Comparison of ENCODE assay signal across 26 cellular contexts in genomic region chr7:134993877-134994456, GRCh38. TPM values are rescaled to one million over a fixed set of nuclear protein-coding genes. Genes with fewer than 3 reads are reported as not detected.
DNase-seq lines count a peak whose midpoint lies in the region; ATAC-seq and TF ChIP-seq lines count a peak whose summit lies in the region.
"Had no signal": no experiment of that assay in that cellular context is flagged by ENCODE, and none has a peak within 500 bp of the region (broad histone marks: within the 10 kb centered on the region; RNA-seq: fewer than 3 reads in every experiment).

No MANE protein-coding gene starts in this region.

- H3K36me3 Mint-ChIP-seq in activated CD8-positive, alpha-beta T cell treated with anti-CD3 and anti-CD28 coated beads for 36 hours (ENCODE audit: low read depth), result peaks cover 49% of the 10 kb centered on the region
- peaks cover 46% of the 10 kb centered on the region for H3K36me3 Mint-ChIP-seq in activated CD8-positive, alpha-beta T cell treated with anti-CD3 and anti-CD28 coated beads, Interleukin-2, amount 10 ng/mL, durations not matched to agents 7 days and 5 days (ENCODE audit: low read depth)
- H3K36me3 Mint-ChIP-seq in activated naive CD8-positive, alpha-beta T cell treated with anti-CD3 and anti-CD28 coated beads, Interleukin-2, amount 10 ng/mL, durations not matched to agents 7 days and 5 days, result peaks cover 20% of the 10 kb centered on the region
- peaks cover 45% of the 10 kb centered on the region for H3K36me3 Mint-ChIP-seq in type B pancreatic cell

- no peaks in the 10 kb centered on the region for H3K9me3 ChIP-seq in muscle layer of duodenum (ENCODE audit: control insufficient read depth in 1 of 2, low read length in 2 of 2)
- H3K9me3 ChIP-seq: heart left ventricle, thyroid gland had no signal

- no peak for ATAC-seq in activated CD8-positive, alpha-beta T cell treated with anti-CD3 and anti-CD28 coated beads for 36 hours
- no peak for ATAC-seq in activated CD8-positive, alpha-beta T cell treated with anti-CD3 and anti-CD28 coated beads, Interleukin-2, amount 10 ng/mL, durations not matched to agents 7 days and 5 days
- ATAC-seq in activated naive CD8-positive, alpha-beta T cell treated with anti-CD3 and anti-CD28 coated beads, Interleukin-2, amount 10 ng/mL, durations not matched to agents 7 days and 5 days (ENCODE audit: low read depth), result no peak
- ATAC-seq in GM19467 (IDR thresholded peaks at IDR 0.05; ENCODE audit: unreplicated experiment), result no peak
- ATAC-seq: heart left ventricle had no signal

- intact Hi-C loops in activated CD8-positive, alpha-beta T cell treated with anti-CD3 and anti-CD28 coated beads for 36 hours (cut with micrococcal nuclease), result no loop called here

- no peak overlapping the region for H3K4me3 ChIP-seq in muscle layer of duodenum (ENCODE audit: low read depth in 1 of 2, low read length in 2 of 2)
- H3K4me3 ChIP-seq: heart left ventricle, skin epidermis, thyroid gland had no signal

- no peaks in the 10 kb centered on the region for H3K9me3 Mint-ChIP-seq in activated CD8-positive, alpha-beta T cell treated with anti-CD3 and anti-CD28 coated beads for 36 hours
- H3K9me3 Mint-ChIP-seq in activated CD8-positive, alpha-beta T cell treated with anti-CD3 and anti-CD28 coated beads, Interleukin-2, amount 10 ng/mL, durations not matched to agents 7 days and 5 days (ENCODE audit: insufficient read depth), result no peaks in the 10 kb centered on the region
- no peaks in the 10 kb centered on the region for H3K9me3 Mint-ChIP-seq in activated naive CD8-positive, alpha-beta T cell treated with anti-CD3 and anti-CD28 coated beads, Interleukin-2, amount 10 ng/mL, durations not matched to agents 7 days and 5 days
- no peaks in the 10 kb centered on the region for H3K9me3 Mint-ChIP-seq in type B pancreatic cell

- H3K4me1 Mint-ChIP-seq in activated CD8-positive, alpha-beta T cell treated with anti-CD3 and anti-CD28 coated beads for 36 hours (ENCODE audit: low read depth), result peaks cover 82% of the 10 kb centered on the region
- peaks cover 61% of the 10 kb centered on the region for H3K4me1 Mint-ChIP-seq in activated CD8-positive, alpha-beta T cell treated with anti-CD3 and anti-CD28 coated beads, Interleukin-2, amount 10 ng/mL, durations not matched to agents 7 days and 5 days (ENCODE audit: low read depth)
- peaks cover 50% of the 10 kb centered on the region for H3K4me1 Mint-ChIP-seq in activated naive CD8-positive, alpha-beta T cell treated with anti-CD3 and anti-CD28 coated beads, Interleukin-2, amount 10 ng/mL, durations not matched to agents 7 days and 5 days
- peaks cover 40% of the 10 kb centered on the region for H3K4me1 Mint-ChIP-seq in type B pancreatic cell (ENCODE audit: unreplicated experiment)

- no peaks in the 10 kb centered on the region for H3K27me3 ChIP-seq in muscle layer of duodenum (ENCODE audit: low read depth, low read length)
- H3K27me3 ChIP-seq: heart left ventricle, thyroid gland had no signal

- CTCF ChIA-PET in activated CD8-positive, alpha-beta T cell treated with anti-CD3 and anti-CD28 coated beads for 36 hours (lab: Charles Lee), result interaction anchor here (1.0 kb wide), 1 partner anchor 12 kb away, joined by 3 read pairs; no protein-coding TSS in a partner anchor
- CTCF ChIA-PET in activated CD8-positive, alpha-beta T cell treated with anti-CD3 and anti-CD28 coated beads, Interleukin-2, amount 10 ng/mL, durations not matched to agents 7 days and 5 days (lab: Charles Lee), result interaction anchor here (1.4 to 2.1 kb wide), 3 partner anchors 12 to 177 kb away, joined by 3 to 10 read pairs (median 6); partner anchors contain the start of gene CYREN

- no peak for DNase-seq in activated CD8-positive, alpha-beta T cell treated with anti-CD3 and anti-CD28 coated beads for 36 hours
- no peak for DNase-seq in activated CD8-positive, alpha-beta T cell treated with anti-CD3 and anti-CD28 coated beads, Interleukin-2, amount 10 ng/mL, durations not matched to agents 7 days and 5 days
- no peak for DNase-seq in activated naive CD8-positive, alpha-beta T cell treated with anti-CD3 and anti-CD28 coated beads, Interleukin-2, amount 10 ng/mL, durations not matched to agents 7 days and 5 days
- DNase-seq in type B pancreatic cell (ENCODE audit: extremely low spot score, unreplicated experiment) (no peak), NCI-H345 treated with DMSO at 0.1 percent for 48 hours (lab: John Stamatoyannopoulos, UW; ENCODE audit: unreplicated experiment) (no peak), DMS153 treated with DMSO at 0.1 percent for 48 hours (lab: John Stamatoyannopoulos, UW; ENCODE audit: unreplicated experiment) (no peak)
- DNase-seq: 8988T; activated gamma-delta T cell; aorta; central memory CD4-positive, alpha-beta T cell; DMS79; GOT3; heart left ventricle; KG1; MV-4-11; NCI-H1694; NCI-H524; NK-92 treated with Interleukin-12 subunit alpha and Interleukin-12 subunit beta, amount 100 ng/mL, for 24 hours; nucleus accumbens; SHP77 treated with DMSO at 0.1 percent for 48 hours; stimulated activated CD4-positive, alpha-beta T cell treated with anti-CD3 and anti-CD28 coated beads, Interleukin-1b, Interleukin-23, amount 100 ng/mL, for 48 hours; T-helper 9 cell; thyroid gland had no signal

- peak overlapping the region; percentile 71 for H3K27ac Mint-ChIP-seq in activated CD8-positive, alpha-beta T cell treated with anti-CD3 and anti-CD28 coated beads for 36 hours
- H3K27ac Mint-ChIP-seq in activated CD8-positive, alpha-beta T cell treated with anti-CD3 and anti-CD28 coated beads, Interleukin-2, amount 10 ng/mL, durations not matched to agents 7 days and 5 days, result no peak overlapping the region
- peak overlapping the region; percentile 30 for H3K27ac Mint-ChIP-seq in activated naive CD8-positive, alpha-beta T cell treated with anti-CD3 and anti-CD28 coated beads, Interleukin-2, amount 10 ng/mL, durations not matched to agents 7 days and 5 days
- H3K27ac Mint-ChIP-seq in type B pancreatic cell, result no peak overlapping the region

- TF ChIP-seq CTCF in activated CD8-positive, alpha-beta T cell treated with anti-CD3 and anti-CD28 coated beads for 36 hours (IDR thresholded peaks at IDR 0.05), result no peak
- TF ChIP-seq CTCF in type B pancreatic cell (conservative IDR thresholded peaks at IDR 0.05), result no peak

- POLR2A ChIA-PET in activated CD8-positive, alpha-beta T cell treated with anti-CD3 and anti-CD28 coated beads for 36 hours (lab: Charles Lee), result interaction anchor here (0.7 to 2.9 kb wide), 3 partner anchors 154 to 176 kb away, joined by 3 to 22 read pairs (median 14); partner anchors contain the start of genes CYREN and TMEM140
- POLR2A ChIA-PET in activated CD8-positive, alpha-beta T cell treated with anti-CD3 and anti-CD28 coated beads, Interleukin-2, amount 10 ng/mL, durations not matched to agents 7 days and 5 days (lab: Charles Lee), result interaction anchor here (5.5 kb wide), 1 partner anchor 154 kb away, joined by 49 read pairs; the partner anchor contains the start of gene TMEM140
- POLR2A ChIA-PET in activated naive CD8-positive, alpha-beta T cell treated with anti-CD3 and anti-CD28 coated beads, Interleukin-2, amount 10 ng/mL, durations not matched to agents 7 days and 5 days (lab: Charles Lee), result interaction anchor here (1.2 to 5.1 kb wide), 4 partner anchors 154 to 217 kb away, joined by 3 to 26 read pairs (median 16); partner anchors contain the start of genes CYREN, TMEM140 and WDR91

- peak overlapping the region; percentile 34 for H3K27ac ChIP-seq in muscle layer of duodenum (ENCODE audit: low read length)
- H3K27ac ChIP-seq: skin epidermis, thyroid gland had no signal

- H3K36me3 ChIP-seq in muscle layer of duodenum (ENCODE audit: control insufficient read depth in 1 of 2, insufficient read depth in 2 of 2, low read length in 2 of 2), result peaks cover 3 to 8% of the 10 kb centered on the region in 2 donors

- no peaks in the 10 kb centered on the region for H3K27me3 Mint-ChIP-seq in activated CD8-positive, alpha-beta T cell treated with anti-CD3 and anti-CD28 coated beads for 36 hours
- H3K27me3 Mint-ChIP-seq in activated CD8-positive, alpha-beta T cell treated with anti-CD3 and anti-CD28 coated beads, Interleukin-2, amount 10 ng/mL, durations not matched to agents 7 days and 5 days (ENCODE audit: low read depth), result no peaks in the 10 kb centered on the region
- no peaks in the 10 kb centered on the region for H3K27me3 Mint-ChIP-seq in activated naive CD8-positive, alpha-beta T cell treated with anti-CD3 and anti-CD28 coated beads, Interleukin-2, amount 10 ng/mL, durations not matched to agents 7 days and 5 days
- H3K27me3 Mint-ChIP-seq in type B pancreatic cell, result no peaks in the 10 kb centered on the region

- no peak overlapping the region for H3K4me3 Mint-ChIP-seq in activated CD8-positive, alpha-beta T cell treated with anti-CD3 and anti-CD28 coated beads for 36 hours
- H3K4me3 Mint-ChIP-seq in activated CD8-positive, alpha-beta T cell treated with anti-CD3 and anti-CD28 coated beads, Interleukin-2, amount 10 ng/mL, durations not matched to agents 7 days and 5 days, result no peak overlapping the region
- H3K4me3 Mint-ChIP-seq in activated naive CD8-positive, alpha-beta T cell treated with anti-CD3 and anti-CD28 coated beads, Interleukin-2, amount 10 ng/mL, durations not matched to agents 7 days and 5 days, result peak overlapping the region; percentile 23
- peak overlapping the region; percentile 31 for H3K4me3 Mint-ChIP-seq in type B pancreatic cell

- peaks cover 9 to 26% of the 10 kb centered on the region in 2 donors for H3K4me1 ChIP-seq in muscle layer of duodenum (ENCODE audit: control insufficient read depth in 1 of 2, insufficient read depth in 2 of 2, low read length in 2 of 2)

RNA-seq across cellular contexts. Expression of gene AGBL3, which starts 7.7 kb away (rescaled TPM):
- total RNA-seq in activated CD8-positive, alpha-beta T cell treated with anti-CD3 and anti-CD28 coated beads for 36 hours, result 1 to 10 TPM; 2.7 to 2.9 TPM
- 1 to 10 TPM; 2.2 to 3.6 TPM for total RNA-seq in activated CD8-positive, alpha-beta T cell treated with anti-CD3 and anti-CD28 coated beads, Interleukin-2, amount 10 ng/mL, durations not matched to agents 7 days and 5 days
- total RNA-seq in activated naive CD8-positive, alpha-beta T cell treated with anti-CD3 and anti-CD28 coated beads, Interleukin-2, amount 10 ng/mL, durations not matched to agents 7 days and 5 days, result 1 to 10 TPM; 4.5 to 6.7 TPM
- total RNA-seq in type B pancreatic cell (ENCODE audit: low replicate concordance), result 2.4 and 3.2 TPM in 2 replicates

Comparison
In these comparisons a context has a peak if more than half of its experiments do, and no peak if none do; other contexts are left out.
1. H3K27ac Mint-ChIP-seq: peak in activated CD8-positive, alpha-beta T cell treated with anti-CD3 and anti-CD28 coated beads for 36 hours (single experiment) and activated naive CD8-positive, alpha-beta T cell treated with anti-CD3 and anti-CD28 coated beads, Interleukin-2, amount 10 ng/mL, durations not matched to agents 7 days and 5 days (single experiment); none in activated CD8-positive, alpha-beta T cell treated with anti-CD3 and anti-CD28 coated beads, Interleukin-2, amount 10 ng/mL, durations not matched to agents 7 days and 5 days (single experiment) and type B pancreatic cell (single experiment).
2. H3K4me3 Mint-ChIP-seq: peak in activated naive CD8-positive, alpha-beta T cell treated with anti-CD3 and anti-CD28 coated beads, Interleukin-2, amount 10 ng/mL, durations not matched to agents 7 days and 5 days (single experiment) and type B pancreatic cell (single experiment); none in activated CD8-positive, alpha-beta T cell treated with anti-CD3 and anti-CD28 coated beads for 36 hours (single experiment) and activated CD8-positive, alpha-beta T cell treated with anti-CD3 and anti-CD28 coated beads, Interleukin-2, amount 10 ng/mL, durations not matched to agents 7 days and 5 days (single experiment).